In genomic region chrX:39815621-39816020, GRCh38 we compare ENCODE assay signal across 10 cellular contexts.
DNase-seq lines count a peak whose midpoint lies in the region; ATAC-seq and TF ChIP-seq lines count a peak whose summit lies in the region.
"Had no signal": no experiment of that assay in that cellular context is flagged by ENCODE, and none has a peak within 500 bp of the region (broad histone marks: within the 10 kb centered on the region; RNA-seq: fewer than 3 reads in every experiment).

No MANE protein-coding gene starts in this region.

- no peak overlapping the region for H4K91ac ChIP-seq in neuronal stem cell (ENCODE audit: low read depth, low read length, poor library complexity)

- H2AFZ ChIP-seq in neuronal stem cell (ENCODE audit: low read length), result no peak overlapping the region

- no CpG with 5 or more reads among the region's 1 CpG for WGBS in neuronal stem cell (ENCODE audit: extremely low coverage in 2 of 2, insufficient read length in 2 of 2, insufficient replicate concordance in 1 of 2), 2 donors
- 90% methylated on average over 1 of the region's 1 CpG; no CpG with 5 or more reads in 1 of the 2 donors for WGBS in upper lobe of left lung, 2 donors

- H3K4me2 ChIP-seq in neuronal stem cell (ENCODE audit: insufficient read depth, low read length, poor library complexity, severe bottlenecking), result no peak overlapping the region

- no peak overlapping the region for H3K4ac ChIP-seq in neuronal stem cell (ENCODE audit: low read length)

- peaks cover 28% of the 10 kb centered on the region for H3K4me1 Mint-ChIP-seq in activated CD4-positive, alpha-beta T cell treated with anti-CD3 and anti-CD28 coated beads for 36 hours
- H3K4me1 Mint-ChIP-seq: central memory CD8-positive, alpha-beta T cell had no signal

- ATAC-seq in activated CD4-positive, alpha-beta T cell treated with anti-CD3 and anti-CD28 coated beads for 36 hours, result peak; percentile 86
- ATAC-seq in HG03095 (IDR thresholded peaks at IDR 0.05; ENCODE audit: unreplicated experiment) (peak; percentile 56), lower lobe of right lung (no peak), upper lobe of left lung (ENCODE audit: low FRiP score in 2 of 2) (no peak)

- H3K36me3 ChIP-seq in neuronal stem cell (replicated peaks in 1 of 2; ENCODE audit: control insufficient read depth in 2 of 2, insufficient read depth in 2 of 2, low read length in 2 of 2) (no peaks in the 10 kb centered on the region), lower lobe of right lung (no peaks in the 10 kb centered on the region), upper lobe of left lung (no peaks in the 10 kb centered on the region)
- H3K36me3 ChIP-seq: thoracic aorta had no signal

- H3K27me3 ChIP-seq in neuronal stem cell (ENCODE audit: control insufficient read depth in 3 of 3, insufficient read depth in 3 of 3, low read depth in 1 of 3, low read length in 3 of 3) (no peaks in the 10 kb centered on the region), lower lobe of right lung (ENCODE audit: low read depth) (no peaks in the 10 kb centered on the region), upper lobe of left lung (peaks cover 0 to 7% (median 0%) of the 10 kb centered on the region in 4 donors)

- no peak overlapping the region for H3K4me3 ChIP-seq in neuronal stem cell (ENCODE audit: low read length in 2 of 2)
- H3K4me3 ChIP-seq in lower lobe of right lung, result no peak overlapping the region
- H3K4me3 ChIP-seq in upper lobe of left lung, result no peak overlapping the region
- H3K4me3 ChIP-seq: thoracic aorta had no signal

- peak; percentile 55 for DNase-seq in activated CD4-positive, alpha-beta T cell treated with anti-CD3 and anti-CD28 coated beads for 36 hours
- no peak for DNase-seq in activated CD4-positive, alpha-beta T cell treated with anti-CD3 and anti-CD28 coated beads for 1 hour
- DNase-seq in RPMI7951 (ENCODE audit: low read depth) (peak; percentile 74), neuronal stem cell (ENCODE audit: low spot score) (no peak), lower lobe of right lung (no peak), upper lobe of left lung (no peak), NCI-H2227 treated with DMSO at 0.1 percent for 48 hours (lab: John Stamatoyannopoulos, UW) (no peak)

- no peaks in the 10 kb centered on the region for H3K9me3 Mint-ChIP-seq in activated CD4-positive, alpha-beta T cell treated with anti-CD3 and anti-CD28 coated beads for 36 hours (ENCODE audit: low read depth)
- H3K9me3 Mint-ChIP-seq: central memory CD8-positive, alpha-beta T cell had no signal

- POLR2A ChIA-PET in activated CD4-positive, alpha-beta T cell treated with anti-CD3 and anti-CD28 coated beads for 36 hours (lab: Charles Lee), result no interaction called here

- no peak for TF ChIP-seq POLR2A in upper lobe of left lung (IDR thresholded peaks at IDR 0.05)

- no peaks in the 10 kb centered on the region for H3K36me3 Mint-ChIP-seq in activated CD4-positive, alpha-beta T cell treated with anti-CD3 and anti-CD28 coated beads for 36 hours (ENCODE audit: low read depth)

- H3K23ac ChIP-seq in neuronal stem cell (ENCODE audit: low read depth, low read length, poor library complexity), result no peak overlapping the region

- no peak overlapping the region for H3K14ac ChIP-seq in neuronal stem cell (ENCODE audit: low read length)

- no peak for TF ChIP-seq EP300 in upper lobe of left lung (IDR thresholded peaks at IDR 0.05)

- no peaks in the 10 kb centered on the region for H3K79me1 ChIP-seq in neuronal stem cell (ENCODE audit: low read depth, low read length)

- CTCF ChIA-PET in activated CD4-positive, alpha-beta T cell treated with anti-CD3 and anti-CD28 coated beads for 36 hours (lab: Charles Lee), result interaction anchor here (0.5 to 1.1 kb wide), 2 partner anchors 36 to 40 kb away, joined by 3 to 7 read pairs; no protein-coding TSS in a partner anchor

- no peak overlapping the region for H3K27ac Mint-ChIP-seq in activated CD4-positive, alpha-beta T cell treated with anti-CD3 and anti-CD28 coated beads for 36 hours

- no peak overlapping the region for H3K4me3 Mint-ChIP-seq in activated CD4-positive, alpha-beta T cell treated with anti-CD3 and anti-CD28 coated beads for 36 hours
- H3K4me3 Mint-ChIP-seq: central memory CD8-positive, alpha-beta T cell had no signal

- peaks cover 18 to 19% of the 10 kb centered on the region in 2 donors for H3K4me1 ChIP-seq in neuronal stem cell (ENCODE audit: control insufficient read depth in 2 of 2, insufficient read depth in 1 of 2, low read depth in 1 of 2, low read length in 2 of 2)
- peaks cover 24% of the 10 kb centered on the region for H3K4me1 ChIP-seq in lower lobe of right lung
- H3K4me1 ChIP-seq in upper lobe of left lung, result peaks cover 8 to 15% (median 10%) of the 10 kb centered on the region in 4 donors

- peak overlapping the region; percentile 87 for H2BK120ac ChIP-seq in neuronal stem cell (ENCODE audit: low read depth, low read length)

- H3K18ac ChIP-seq in neuronal stem cell (ENCODE audit: low read length), result no peak overlapping the region

- H3K9me3 ChIP-seq in neuronal stem cell (replicated peaks in 1 of 2; ENCODE audit: control insufficient read depth in 2 of 2, insufficient read depth in 1 of 2, low read depth in 1 of 2, low read length in 2 of 2), result no peaks in the 10 kb centered on the region
- no peaks in the 10 kb centered on the region for H3K9me3 ChIP-seq in lower lobe of right lung
- no peaks in the 10 kb centered on the region for H3K9me3 ChIP-seq in upper lobe of left lung
- H3K9me3 ChIP-seq: thoracic aorta had no signal

- H4K8ac ChIP-seq in neuronal stem cell (ENCODE audit: low read depth, low read length), result no peak overlapping the region

- no peak for TF ChIP-seq CTCF in lower lobe of right lung (IDR thresholded peaks at IDR 0.05)
- TF ChIP-seq CTCF in upper lobe of left lung (IDR thresholded peaks at IDR 0.05), result no peak

- H3K27me3 Mint-ChIP-seq in activated CD4-positive, alpha-beta T cell treated with anti-CD3 and anti-CD28 coated beads for 36 hours, result no peaks in the 10 kb centered on the region

- H2AK5ac ChIP-seq in neuronal stem cell (ENCODE audit: low read depth, low read length), result no peak overlapping the region

- H3K27ac ChIP-seq in neuronal stem cell (replicated peaks; ENCODE audit: low read length), result no peak overlapping the region
- H3K27ac ChIP-seq in lower lobe of right lung, result no peak overlapping the region
- no peak overlapping the region for H3K27ac ChIP-seq in upper lobe of left lung
- H3K27ac ChIP-seq: thoracic aorta had no signal

- H3K9ac ChIP-seq in neuronal stem cell (ENCODE audit: low read depth, low read length, poor library complexity), result no peak overlapping the region

- H2BK12ac ChIP-seq in neuronal stem cell (ENCODE audit: low read length), result no peak overlapping the region

- intact Hi-C loops in activated CD4-positive, alpha-beta T cell treated with anti-CD3 and anti-CD28 coated beads for 36 hours (cut with DNase I, micrococcal nuclease), result loop anchor here (1.0 to 10.0 kb wide), 9 partner anchors 39 to 649 kb away; partner anchors contain the start of gene BCOR (in 2 of the 2)
- intact Hi-C loops in lower lobe of right lung (cut with DNase I), result no loop called here

- H2BK5ac ChIP-seq in neuronal stem cell (ENCODE audit: low read length), result no peak overlapping the region

- peak overlapping the region; percentile 81 for H2BK15ac ChIP-seq in neuronal stem cell (ENCODE audit: low read length)

Comparison
In these comparisons a context has a peak if more than half of its experiments do, and no peak if none do; other contexts are left out.
1. DNase-seq: peak in activated CD4-positive, alpha-beta T cell treated with anti-CD3 and anti-CD28 coated beads for 36 hours (single experiment) and RPMI7951 (single experiment); none in activated CD4-positive, alpha-beta T cell treated with anti-CD3 and anti-CD28 coated beads for 1 hour (single experiment), neuronal stem cell (single experiment), lower lobe of right lung (single experiment), upper lobe of left lung (0 of 2) and NCI-H2227 treated with DMSO at 0.1 percent for 48 hours (single experiment).
2. ATAC-seq: peak in activated CD4-positive, alpha-beta T cell treated with anti-CD3 and anti-CD28 coated beads for 36 hours (single experiment) and HG03095 (single experiment); none in lower lobe of right lung (0 of 2) and upper lobe of left lung (0 of 2).